In genomic region chr18:13483316-13484270, GRCh38 we compare ENCODE assay signal across 16 cellular contexts.
DNase-seq lines count a peak whose midpoint lies in the region; ATAC-seq and TF ChIP-seq lines count a peak whose summit lies in the region.
"Had no signal": no experiment of that assay in that cellular context is flagged by ENCODE, and none has a peak within 500 bp of the region (broad histone marks: within the 10 kb centered on the region; RNA-seq: fewer than 3 reads in every experiment).

No MANE protein-coding gene starts in this region.

- H3K9me2 ChIP-seq in GM23338 (ENCODE audit: insufficient read depth) = no peaks in the 10 kb centered on the region

- no peaks in the 10 kb centered on the region for H3K27me3 ChIP-seq in CD4-positive, CD25-positive, alpha-beta regulatory T cell (ENCODE audit: control insufficient read depth, insufficient read depth, low read length)
- H3K27me3 ChIP-seq in GM23338 (ENCODE audit: insufficient read depth) = no peaks in the 10 kb centered on the region
- H3K27me3 ChIP-seq: tibial artery had no signal

- H3K9me3 Mint-ChIP-seq in CD4-positive, CD25-positive, alpha-beta regulatory T cell = peaks cover 0 to 2% (median 0%) of the 10 kb centered on the region in 7 donors
- peaks cover 8% of the 10 kb centered on the region; the same call in 2 of the 3 replicates for H3K9me3 Mint-ChIP-seq in GM23338
- peaks cover 4% of the 10 kb centered on the region for H3K9me3 Mint-ChIP-seq in activated naive CD8-positive, alpha-beta T cell treated with anti-CD3 and anti-CD28 coated beads, Interleukin-2, amount 50 U/mL, for 24 hours
- no peaks in the 10 kb centered on the region for H3K9me3 Mint-ChIP-seq in stimulated activated effector memory CD8-positive, alpha-beta T cell treated with anti-CD3 and anti-CD28 coated beads, Interleukin-12 subunit alpha, Interleukin-12 subunit beta, amount 100 ng/mL, for 72 hours

- no peaks in the 10 kb centered on the region for H3K9me3 ChIP-seq in CD4-positive, CD25-positive, alpha-beta regulatory T cell (ENCODE audit: control insufficient read depth in 2 of 2, low read length in 2 of 2)
- H3K9me3 ChIP-seq: tibial artery had no signal

- H3K36me3 ChIP-seq in CD4-positive, CD25-positive, alpha-beta regulatory T cell (ENCODE audit: control insufficient read depth, insufficient read depth, low read length) = peaks cover 58% of the 10 kb centered on the region
- H3K36me3 ChIP-seq in GM23338 (ENCODE audit: insufficient read depth) = no peaks in the 10 kb centered on the region

- H2AFZ ChIP-seq in GM23338 = no peak overlapping the region
- H2AFZ ChIP-seq: PC-9 had no signal

- peaks cover 5 to 65% (median 36%) of the 10 kb centered on the region in 4 donors for H3K4me1 Mint-ChIP-seq in CD4-positive, CD25-positive, alpha-beta regulatory T cell
- H3K4me1 Mint-ChIP-seq in GM23338 = peaks cover 18% of the 10 kb centered on the region
- peaks cover 41% of the 10 kb centered on the region for H3K4me1 Mint-ChIP-seq in activated naive CD8-positive, alpha-beta T cell treated with anti-CD3 and anti-CD28 coated beads, Interleukin-2, amount 50 U/mL, for 24 hours
- H3K4me1 Mint-ChIP-seq in stimulated activated effector memory CD8-positive, alpha-beta T cell treated with anti-CD3 and anti-CD28 coated beads, Interleukin-12 subunit alpha, Interleukin-12 subunit beta, amount 100 ng/mL, for 72 hours = peaks cover 32% of the 10 kb centered on the region

- no peaks in the 10 kb centered on the region for H4K20me1 ChIP-seq in GM23338 (replicated peaks; ENCODE audit: insufficient read depth)

- H3K36me3 Mint-ChIP-seq in CD4-positive, CD25-positive, alpha-beta regulatory T cell = peaks cover 50% of the 10 kb centered on the region
- H3K36me3 Mint-ChIP-seq in GM23338 (ENCODE audit: low read depth) = no peaks in the 10 kb centered on the region
- H3K36me3 Mint-ChIP-seq in activated naive CD8-positive, alpha-beta T cell treated with anti-CD3 and anti-CD28 coated beads, Interleukin-2, amount 50 U/mL, for 24 hours (ENCODE audit: low read depth) = peaks cover 14% of the 10 kb centered on the region
- peaks cover 5% of the 10 kb centered on the region for H3K36me3 Mint-ChIP-seq in stimulated activated effector memory CD8-positive, alpha-beta T cell treated with anti-CD3 and anti-CD28 coated beads, Interleukin-12 subunit alpha, Interleukin-12 subunit beta, amount 100 ng/mL, for 72 hours

- TF ChIP-seq CTCF in GM23338 (conservative IDR thresholded peaks at IDR 0.05; ENCODE audit: low read depth in 2 of 2) = no peak

- H3K4me2 ChIP-seq in GM23338 = no peak overlapping the region
- H3K4me2 ChIP-seq: PC-9 had no signal

- no peaks in the 10 kb centered on the region for H3K27me3 Mint-ChIP-seq in CD4-positive, CD25-positive, alpha-beta regulatory T cell
- H3K27me3 Mint-ChIP-seq in GM23338 (ENCODE audit: insufficient read depth, low read depth, poor library complexity) = peaks cover 19% of the 10 kb centered on the region
- H3K27me3 Mint-ChIP-seq in activated naive CD8-positive, alpha-beta T cell treated with anti-CD3 and anti-CD28 coated beads, Interleukin-2, amount 50 U/mL, for 24 hours = no peaks in the 10 kb centered on the region

- no peak for DNase-seq in CD4-positive, CD25-positive, alpha-beta regulatory T cell
- no peak for DNase-seq in GM23338 (ENCODE audit: low spot score)
- no peak for DNase-seq in activated naive CD8-positive, alpha-beta T cell treated with anti-CD3 and anti-CD28 coated beads, Interleukin-2, amount 50 U/mL, for 24 hours
- DNase-seq in stimulated activated effector memory CD8-positive, alpha-beta T cell treated with anti-CD3 and anti-CD28 coated beads, Interleukin-12 subunit alpha, Interleukin-12 subunit beta, amount 100 ng/mL, for 72 hours (ENCODE audit: low spot score in 2 of 2) = no peak
- no peak for DNase-seq in DMS 273 (lab: John Stamatoyannopoulos, UW; ENCODE audit: unreplicated experiment)
- DNase-seq: activated CD4-positive, alpha-beta T cell treated with anti-CD3 and anti-CD28 coated beads, Interleukin-2, amount 50 U/mL, for 1 hour; GF-D8; left colon; NCI-H748 treated with DMSO at 0.1 percent for 48 hours; nephron progenitor cell; PC-9; SIG-M5; T-helper 1 cell; tibial artery had no signal

- H3K27ac Mint-ChIP-seq in CD4-positive, CD25-positive, alpha-beta regulatory T cell = peak overlapping the region; percentile 84 to 90 (median 90)
- peak overlapping the region; percentile 1; the same call in 1 of the 2 replicates for H3K27ac Mint-ChIP-seq in GM23338
- H3K27ac Mint-ChIP-seq in activated naive CD8-positive, alpha-beta T cell treated with anti-CD3 and anti-CD28 coated beads, Interleukin-2, amount 50 U/mL, for 24 hours = peak overlapping the region; percentile 43
- peak overlapping the region; percentile 88 for H3K27ac Mint-ChIP-seq in stimulated activated effector memory CD8-positive, alpha-beta T cell treated with anti-CD3 and anti-CD28 coated beads, Interleukin-12 subunit alpha, Interleukin-12 subunit beta, amount 100 ng/mL, for 72 hours
- H3K27ac Mint-ChIP-seq: nephron progenitor cell had no signal

- H3K27ac ChIP-seq in CD4-positive, CD25-positive, alpha-beta regulatory T cell (ENCODE audit: insufficient read depth, low read length, poor library complexity, severe bottlenecking) = peak overlapping the region; percentile 0
- H3K27ac ChIP-seq in GM23338 (ENCODE audit: low read depth) = no peak overlapping the region
- H3K27ac ChIP-seq: PC-9 had no signal

- peak in 1 of 2 donors; percentile 54 for ATAC-seq in CD4-positive, CD25-positive, alpha-beta regulatory T cell (ENCODE audit: low read depth in 2 of 2)
- ATAC-seq in GM23338 (no peak), GM21717 (IDR thresholded peaks at IDR 0.05; ENCODE audit: unreplicated experiment) (no peak), GM21390 (IDR thresholded peaks at IDR 0.05; ENCODE audit: unreplicated experiment) (no peak)
- ATAC-seq in activated naive CD8-positive, alpha-beta T cell treated with anti-CD3 and anti-CD28 coated beads, Interleukin-2, amount 50 U/mL, for 24 hours = no peak
- ATAC-seq in stimulated activated effector memory CD8-positive, alpha-beta T cell treated with anti-CD3 and anti-CD28 coated beads, Interleukin-12 subunit alpha, Interleukin-12 subunit beta, amount 100 ng/mL, for 72 hours = no peak

- H3K79me2 ChIP-seq in GM23338 (replicated peaks; ENCODE audit: insufficient read depth) = no peaks in the 10 kb centered on the region

- H3F3A ChIP-seq in GM23338 (replicated peaks; ENCODE audit: low read depth) = no peaks in the 10 kb centered on the region

- no peak overlapping the region for H3K4me3 Mint-ChIP-seq in CD4-positive, CD25-positive, alpha-beta regulatory T cell
- H3K4me3 Mint-ChIP-seq in GM23338 = no peak overlapping the region
- H3K4me3 Mint-ChIP-seq in activated naive CD8-positive, alpha-beta T cell treated with anti-CD3 and anti-CD28 coated beads, Interleukin-2, amount 50 U/mL, for 24 hours = no peak overlapping the region
- H3K4me3 Mint-ChIP-seq in stimulated activated effector memory CD8-positive, alpha-beta T cell treated with anti-CD3 and anti-CD28 coated beads, Interleukin-12 subunit alpha, Interleukin-12 subunit beta, amount 100 ng/mL, for 72 hours = no peak overlapping the region
- H3K4me3 Mint-ChIP-seq: nephron progenitor cell had no signal

- H3K4me1 ChIP-seq in CD4-positive, CD25-positive, alpha-beta regulatory T cell (ENCODE audit: control insufficient read depth, insufficient read depth, low read length, poor library complexity, severe bottlenecking) = no peaks in the 10 kb centered on the region
- peaks cover 17% of the 10 kb centered on the region for H3K4me1 ChIP-seq in GM23338 (ENCODE audit: insufficient read depth)
- H3K4me1 ChIP-seq: tibial artery had no signal

- no peak overlapping the region for H3K4me3 ChIP-seq in CD4-positive, CD25-positive, alpha-beta regulatory T cell (ENCODE audit: low read depth, low read length)
- H3K4me3 ChIP-seq in GM23338 = no peak overlapping the region
- H3K4me3 ChIP-seq: PC-9, tibial artery had no signal

TF ChIP-seq in GM23338, 12 proteins besides CTCF, POLR2A, EP300 and RAD21 (continues in another document):
- TF ChIP-seq ETS1 (IDR thresholded peaks at IDR 0.05) (no peak), ZNF114 (CRISPR knock-in tag; IDR thresholded peaks at IDR 0.05) (no peak), STAT1 (IDR thresholded peaks at IDR 0.05; ENCODE audit: unreplicated experiment) (no peak), POLR2AphosphoS5 (IDR thresholded peaks at IDR 0.05; ENCODE audit: low read depth) (no peak), REST (IDR thresholded peaks at IDR 0.05; ENCODE audit: unreplicated experiment) (no peak), CREB1 (CRISPR knock-in tag; IDR thresholded peaks at IDR 0.05; ENCODE audit: low read depth) (no peak)

Comparison
In these comparisons a context has a peak if more than half of its experiments do, and no peak if none do; other contexts are left out.
1. H3K27ac Mint-ChIP-seq: peak in every context shown above with its lines; median percentile 90 in CD4-positive, CD25-positive, alpha-beta regulatory T cell; 88 in stimulated activated effector memory CD8-positive, alpha-beta T cell treated with anti-CD3 and anti-CD28 coated beads, Interleukin-12 subunit alpha, Interleukin-12 subunit beta, amount 100 ng/mL, for 72 hours; 43 in activated naive CD8-positive, alpha-beta T cell treated with anti-CD3 and anti-CD28 coated beads, Interleukin-2, amount 50 U/mL, for 24 hours; 1 in GM23338.